ENCODE assay signal across 20 cellular contexts in the genomic region with DNA sequence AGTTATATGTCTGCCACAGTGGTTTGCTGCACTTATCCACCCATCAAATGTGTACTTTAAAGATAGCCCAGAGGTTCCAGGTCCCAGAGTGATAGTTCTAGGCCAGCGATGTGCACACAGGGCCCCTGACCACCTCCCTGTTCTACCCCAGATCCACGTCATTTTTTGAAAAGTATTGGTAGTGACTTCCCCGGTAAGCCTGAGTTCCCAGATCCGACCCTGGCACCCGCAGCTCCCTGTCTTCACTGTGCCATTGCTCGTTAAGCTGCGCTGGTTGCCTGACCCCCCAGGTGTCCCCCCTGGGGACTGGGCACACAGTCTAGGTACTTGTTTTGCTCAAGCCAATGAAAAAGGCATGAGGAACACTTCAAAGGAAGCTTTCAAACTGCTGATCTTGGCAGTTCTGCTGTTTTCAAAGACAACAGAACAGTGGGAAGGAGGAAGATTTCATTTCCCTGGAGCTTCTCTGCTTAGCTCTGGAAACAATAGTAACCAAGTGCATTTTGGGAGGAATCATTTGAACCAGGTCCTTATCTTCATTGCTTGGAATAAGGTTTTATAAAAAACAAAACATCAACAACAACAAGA.
"Had no signal": no experiment of that assay in that cellular context is flagged by ENCODE, and none has a peak within 500 bp of the region (broad histone marks: within the 10 kb centered on the region; RNA-seq: fewer than 3 reads in every experiment).

No MANE protein-coding gene starts in this region.

- H3K9me3 ChIP-seq: body of pancreas, mucosa of descending colon, uterus had no signal

- ATAC-seq: activated CD8-positive, alpha-beta T cell treated with anti-CD3 and anti-CD28 coated beads, Interleukin-2, amount 10 ng/mL, durations not matched to agents 7 days and 5 days; activated naive CD4-positive, alpha-beta T cell treated with anti-CD3 and anti-CD28 coated beads, Interleukin-2, amount 50 U/mL, for 72 hours; activated T-cell treated with anti-CD3 and anti-CD28 coated beads, Interleukin-2, amount 50 U/mL, for 72 hours; body of pancreas; left lung; mucosa of descending colon; naive thymus-derived CD4-positive, alpha-beta T cell had no signal

- H3K36me3 ChIP-seq: esophagus squamous epithelium, left lung, right atrium auricular region, stomach, uterus had no signal

- H2AFZ ChIP-seq: hepatocyte had no signal

- DNase-seq: activated CD4-positive, alpha-beta T cell treated with anti-CD3 and anti-CD28 coated beads for 48 hours; activated CD8-positive, alpha-beta memory T cell treated with anti-CD3 and anti-CD28 coated beads, Interleukin-2, amount 50 U/mL, for 4 hours; activated CD8-positive, alpha-beta T cell treated with anti-CD3 and anti-CD28 coated beads, Interleukin-2, amount 10 ng/mL, durations not matched to agents 7 days and 5 days; activated gamma-delta T cell; activated T-cell treated with anti-CD3 and anti-CD28 coated beads, Interleukin-2, amount 50 U/mL, for 72 hours; body of pancreas; cerebellar nuclear complex; esophagus squamous epithelium; islet precursor cell; left lung; mammary epithelial cell; mucosa of descending colon; naive thymus-derived CD4-positive, alpha-beta T cell; small intestine; stomach; T-helper 2 cell; uterus had no signal

- H3K27ac ChIP-seq: body of pancreas, esophagus squamous epithelium, hepatocyte, left lung, right atrium auricular region, stomach, uterus had no signal

- H3K4me2 ChIP-seq: hepatocyte had no signal

- H3K27me3 ChIP-seq: body of pancreas, esophagus squamous epithelium, hepatocyte, left lung, right atrium auricular region, stomach, uterus had no signal

- H3K4me3 ChIP-seq: body of pancreas, esophagus squamous epithelium, hepatocyte, left lung, mucosa of descending colon, right atrium auricular region, stomach, uterus had no signal

- H3K4me1 ChIP-seq: body of pancreas, esophagus squamous epithelium, left lung, right atrium auricular region, stomach, uterus had no signal

- H3K79me2 ChIP-seq: hepatocyte had no signal
